1 cellular context compared by ENCODE assay signal in the genomic region with DNA sequence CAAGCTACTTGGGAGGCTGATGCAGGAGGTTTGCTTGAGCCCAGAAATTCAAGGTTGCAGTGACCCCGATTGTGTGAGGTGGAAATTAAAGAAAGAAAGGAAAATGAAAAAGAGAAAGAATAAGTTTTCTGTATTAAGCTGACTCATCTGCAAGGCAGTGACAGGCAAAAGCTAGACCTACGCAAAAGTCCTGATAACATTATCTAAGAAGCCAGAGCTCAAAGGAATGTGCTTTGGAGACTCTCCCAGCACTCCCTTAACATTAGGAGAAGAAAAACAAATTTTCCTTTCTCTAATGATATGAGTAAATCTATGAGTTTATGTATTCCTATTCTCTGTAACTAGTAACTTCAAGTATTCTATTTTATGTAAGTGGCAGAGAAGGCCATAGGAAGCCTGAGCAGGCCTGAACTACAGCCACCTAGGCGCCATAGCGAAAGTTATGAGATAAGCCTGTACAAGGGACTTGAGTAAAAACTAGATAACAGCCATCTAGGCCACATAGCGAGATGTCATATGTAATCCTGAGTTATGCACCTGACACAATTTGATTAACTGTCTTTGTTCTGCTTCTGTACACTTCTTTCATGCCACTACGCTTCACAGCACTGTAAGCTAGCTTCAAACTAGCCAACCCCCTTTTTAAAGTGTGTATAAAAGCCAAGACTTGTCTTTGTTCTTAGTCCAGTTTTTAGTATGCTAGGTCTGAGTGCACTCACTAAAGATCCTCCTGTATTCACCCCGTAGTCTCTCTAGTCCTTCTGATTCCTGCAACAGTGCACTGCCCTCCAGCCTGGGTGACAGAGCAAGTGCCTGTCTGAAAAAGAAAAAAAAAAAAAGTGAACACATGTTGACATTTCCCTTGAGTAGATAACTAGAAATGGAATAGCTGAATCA.
TF ChIP-seq lines count a peak whose summit lies in the region.

No MANE protein-coding gene starts in this region.

TF ChIP-seq in K562, 482 proteins besides CTCF, POLR2A, EP300 and RAD21 (continued from another document and continues in another):
- TF ChIP-seq, protein P1, sequence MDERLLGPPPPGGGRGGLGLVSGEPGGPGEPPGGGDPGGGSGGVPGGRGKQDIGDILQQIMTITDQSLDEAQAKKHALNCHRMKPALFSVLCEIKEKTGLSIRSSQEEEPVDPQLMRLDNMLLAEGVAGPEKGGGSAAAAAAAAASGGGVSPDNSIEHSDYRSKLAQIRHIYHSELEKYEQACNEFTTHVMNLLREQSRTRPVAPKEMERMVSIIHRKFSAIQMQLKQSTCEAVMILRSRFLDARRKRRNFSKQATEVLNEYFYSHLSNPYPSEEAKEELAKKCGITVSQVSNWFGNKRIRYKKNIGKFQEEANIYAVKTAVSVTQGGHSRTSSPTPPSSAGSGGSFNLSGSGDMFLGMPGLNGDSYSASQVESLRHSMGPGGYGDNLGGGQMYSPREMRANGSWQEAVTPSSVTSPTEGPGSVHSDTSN (CRISPR knock-in tag; IDR thresholded peaks at IDR 0.05; ENCODE audit: low read depth) = no peak
- TF ChIP-seq, protein P1 (tag; conservative IDR thresholded peaks at IDR 0.05; ENCODE audit: low read depth) = peak; percentile 84
- TF ChIP-seq ZFP36 (IDR thresholded peaks at IDR 0.05; ENCODE audit: low read depth, low read length, partially characterized antibody) (peak; percentile 8), ZNF174 (CRISPR knock-in tag; IDR thresholded peaks at IDR 0.05) (no peak), CXXC5 (CRISPR knock-in tag; IDR thresholded peaks at IDR 0.05) (peak; percentile 72), ZNF274 (IDR thresholded peaks at IDR 0.05; ENCODE audit: borderline replicate concordance, low read depth, low read length) (no peak), ZNF232 (CRISPR knock-in tag; IDR thresholded peaks at IDR 0.05) (no peak), ZNF146 (CRISPR knock-in tag; IDR thresholded peaks at IDR 0.05; ENCODE audit: unreplicated experiment) (no peak), ZNF121 (CRISPR knock-in tag; conservative IDR thresholded peaks at IDR 0.05) (no peak), GABPB1 (CRISPR knock-in tag; IDR thresholded peaks at IDR 0.05) (no peak), CTBP1 (IDR thresholded peaks at IDR 0.05; ENCODE audit: borderline replicate concordance) (no peak), MTA2 (IDR thresholded peaks at IDR 0.05; ENCODE audit: low read depth) (peak; percentile 44; the same call in 1 of the 2 replicates), ZNF124 (CRISPR knock-in tag; IDR thresholded peaks at IDR 0.05) (no peak), POLR2G (IDR thresholded peaks at IDR 0.05; ENCODE audit: low read depth, low read length) (no peak), EWSR1 (IDR thresholded peaks at IDR 0.05; ENCODE audit: borderline replicate concordance, low read depth, partially characterized antibody) (no peak), ZNF583 (CRISPR knock-in tag; IDR thresholded peaks at IDR 0.05) (no peak), PRMT5 (CRISPR knock-in tag; IDR thresholded peaks at IDR 0.05) (no peak), ARHGAP35 (IDR thresholded peaks at IDR 0.05; ENCODE audit: partially characterized antibody) (no peak), HSF4 (CRISPR knock-in tag; IDR thresholded peaks at IDR 0.05; ENCODE audit: borderline replicate concordance) (no peak), FOXJ3 (CRISPR knock-in tag; IDR thresholded peaks at IDR 0.05) (no peak), MEF2D (tag; conservative IDR thresholded peaks at IDR 0.05; ENCODE audit: low read depth) (no peak), ELF1 (tag; IDR thresholded peaks at IDR 0.05) (no peak), RBM34 (IDR thresholded peaks at IDR 0.05; ENCODE audit: borderline replicate concordance, insufficient read depth, low read length) (no peak), FOSL1 (tag; conservative IDR thresholded peaks at IDR 0.05) (peak; percentile 65), GABPB2 (CRISPR knock-in tag; conservative IDR thresholded peaks at IDR 0.05) (no peak), KLF6 (CRISPR knock-in tag; IDR thresholded peaks at IDR 0.05; ENCODE audit: borderline replicate concordance) (no peak), STAT5A (IDR thresholded peaks at IDR 0.05; ENCODE audit: borderline replicate concordance, low read length) (no peak), SREBF2 (CRISPR knock-in tag; IDR thresholded peaks at IDR 0.05) (no peak), ZNF224 (CRISPR knock-in tag; IDR thresholded peaks at IDR 0.05) (no peak)
- TF ChIP-seq, protein P2, sequence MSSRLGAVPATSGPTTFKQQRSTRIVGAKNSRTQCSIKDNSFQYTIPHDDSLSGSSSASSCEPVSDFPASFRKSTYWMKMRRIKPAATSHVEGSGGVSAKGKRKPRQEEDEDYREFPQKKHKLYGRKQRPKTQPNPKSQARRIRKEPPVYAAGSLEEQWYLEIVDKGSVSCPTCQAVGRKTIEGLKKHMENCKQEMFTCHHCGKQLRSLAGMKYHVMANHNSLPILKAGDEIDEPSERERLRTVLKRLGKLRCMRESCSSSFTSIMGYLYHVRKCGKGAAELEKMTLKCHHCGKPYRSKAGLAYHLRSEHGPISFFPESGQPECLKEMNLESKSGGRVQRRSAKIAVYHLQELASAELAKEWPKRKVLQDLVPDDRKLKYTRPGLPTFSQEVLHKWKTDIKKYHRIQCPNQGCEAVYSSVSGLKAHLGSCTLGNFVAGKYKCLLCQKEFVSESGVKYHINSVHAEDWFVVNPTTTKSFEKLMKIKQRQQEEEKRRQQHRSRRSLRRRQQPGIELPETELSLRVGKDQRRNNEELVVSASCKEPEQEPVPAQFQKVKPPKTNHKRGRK (tag; IDR thresholded peaks at IDR 0.05) = 0 out of 2 replicates have a peak, but pooled peaks have one; percentile 24
- TF ChIP-seq, protein P3, sequence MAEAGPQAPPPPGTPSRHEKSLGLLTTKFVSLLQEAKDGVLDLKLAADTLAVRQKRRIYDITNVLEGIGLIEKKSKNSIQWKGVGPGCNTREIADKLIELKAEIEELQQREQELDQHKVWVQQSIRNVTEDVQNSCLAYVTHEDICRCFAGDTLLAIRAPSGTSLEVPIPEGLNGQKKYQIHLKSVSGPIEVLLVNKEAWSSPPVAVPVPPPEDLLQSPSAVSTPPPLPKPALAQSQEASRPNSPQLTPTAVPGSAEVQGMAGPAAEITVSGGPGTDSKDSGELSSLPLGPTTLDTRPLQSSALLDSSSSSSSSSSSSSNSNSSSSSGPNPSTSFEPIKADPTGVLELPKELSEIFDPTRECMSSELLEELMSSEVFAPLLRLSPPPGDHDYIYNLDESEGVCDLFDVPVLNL (CRISPR knock-in tag; IDR thresholded peaks at IDR 0.05; ENCODE audit: low read depth) = no peak
- TF ChIP-seq, protein P4, sequence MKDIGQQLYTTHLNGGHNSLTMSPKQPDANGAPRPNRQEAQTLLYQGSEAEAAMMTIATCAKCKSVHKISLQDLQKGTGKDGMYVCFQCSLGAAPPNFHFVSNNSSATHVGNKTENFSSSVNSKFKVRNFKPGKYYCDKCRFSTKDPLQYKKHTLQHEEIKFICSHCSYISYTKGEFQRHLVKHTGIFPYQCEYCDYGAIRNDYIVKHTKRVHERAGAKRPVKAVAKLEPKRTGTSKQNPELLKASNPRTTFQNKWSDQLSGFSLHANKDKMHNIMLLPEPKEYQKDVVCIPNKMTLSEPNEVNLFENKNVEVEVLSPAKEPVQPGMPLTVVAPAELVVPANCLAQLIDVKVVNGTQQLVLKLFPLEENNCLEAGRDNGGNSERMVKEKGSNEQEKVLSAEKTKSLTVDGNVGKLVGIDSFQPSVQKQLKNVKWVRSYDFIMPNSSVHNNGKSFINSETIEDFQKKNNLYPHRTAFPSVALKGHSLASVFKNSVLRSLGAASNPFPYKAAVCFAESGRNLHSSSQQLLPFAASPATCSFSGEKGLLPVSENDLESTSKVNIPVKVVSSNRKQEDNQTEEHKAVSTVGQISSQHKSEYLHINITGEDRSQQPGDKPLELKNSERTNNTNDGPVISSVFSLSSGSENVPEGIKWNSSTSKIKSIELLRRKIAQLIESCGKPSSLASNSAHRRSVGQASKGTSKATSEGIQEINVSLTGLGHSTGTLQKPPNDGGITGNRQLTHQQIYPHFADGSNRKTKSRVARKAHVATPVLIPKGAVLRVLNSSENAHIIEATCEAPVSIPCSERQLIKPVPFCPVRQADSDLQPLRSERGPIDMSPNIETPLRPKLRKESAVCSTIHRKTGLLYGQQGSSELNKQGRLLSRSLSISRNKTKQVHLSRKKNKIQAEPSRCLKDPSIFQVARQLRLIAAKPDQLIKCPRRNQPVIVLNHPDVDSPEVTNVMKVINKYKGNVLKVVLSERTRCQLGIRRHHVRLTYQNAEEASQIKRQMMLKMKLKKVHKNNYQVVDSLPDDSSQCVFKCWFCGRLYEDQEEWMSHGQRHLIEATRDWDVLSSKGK (CRISPR knock-in tag; IDR thresholded peaks at IDR 0.05) = no peak
- TF ChIP-seq, protein P5, sequence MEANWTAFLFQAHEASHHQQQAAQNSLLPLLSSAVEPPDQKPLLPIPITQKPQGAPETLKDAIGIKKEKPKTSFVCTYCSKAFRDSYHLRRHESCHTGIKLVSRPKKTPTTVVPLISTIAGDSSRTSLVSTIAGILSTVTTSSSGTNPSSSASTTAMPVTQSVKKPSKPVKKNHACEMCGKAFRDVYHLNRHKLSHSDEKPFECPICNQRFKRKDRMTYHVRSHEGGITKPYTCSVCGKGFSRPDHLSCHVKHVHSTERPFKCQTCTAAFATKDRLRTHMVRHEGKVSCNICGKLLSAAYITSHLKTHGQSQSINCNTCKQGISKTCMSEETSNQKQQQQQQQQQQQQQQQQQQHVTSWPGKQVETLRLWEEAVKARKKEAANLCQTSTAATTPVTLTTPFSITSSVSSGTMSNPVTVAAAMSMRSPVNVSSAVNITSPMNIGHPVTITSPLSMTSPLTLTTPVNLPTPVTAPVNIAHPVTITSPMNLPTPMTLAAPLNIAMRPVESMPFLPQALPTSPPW (CRISPR knock-in tag; IDR thresholded peaks at IDR 0.05) = no peak
- TF ChIP-seq, protein P6, sequence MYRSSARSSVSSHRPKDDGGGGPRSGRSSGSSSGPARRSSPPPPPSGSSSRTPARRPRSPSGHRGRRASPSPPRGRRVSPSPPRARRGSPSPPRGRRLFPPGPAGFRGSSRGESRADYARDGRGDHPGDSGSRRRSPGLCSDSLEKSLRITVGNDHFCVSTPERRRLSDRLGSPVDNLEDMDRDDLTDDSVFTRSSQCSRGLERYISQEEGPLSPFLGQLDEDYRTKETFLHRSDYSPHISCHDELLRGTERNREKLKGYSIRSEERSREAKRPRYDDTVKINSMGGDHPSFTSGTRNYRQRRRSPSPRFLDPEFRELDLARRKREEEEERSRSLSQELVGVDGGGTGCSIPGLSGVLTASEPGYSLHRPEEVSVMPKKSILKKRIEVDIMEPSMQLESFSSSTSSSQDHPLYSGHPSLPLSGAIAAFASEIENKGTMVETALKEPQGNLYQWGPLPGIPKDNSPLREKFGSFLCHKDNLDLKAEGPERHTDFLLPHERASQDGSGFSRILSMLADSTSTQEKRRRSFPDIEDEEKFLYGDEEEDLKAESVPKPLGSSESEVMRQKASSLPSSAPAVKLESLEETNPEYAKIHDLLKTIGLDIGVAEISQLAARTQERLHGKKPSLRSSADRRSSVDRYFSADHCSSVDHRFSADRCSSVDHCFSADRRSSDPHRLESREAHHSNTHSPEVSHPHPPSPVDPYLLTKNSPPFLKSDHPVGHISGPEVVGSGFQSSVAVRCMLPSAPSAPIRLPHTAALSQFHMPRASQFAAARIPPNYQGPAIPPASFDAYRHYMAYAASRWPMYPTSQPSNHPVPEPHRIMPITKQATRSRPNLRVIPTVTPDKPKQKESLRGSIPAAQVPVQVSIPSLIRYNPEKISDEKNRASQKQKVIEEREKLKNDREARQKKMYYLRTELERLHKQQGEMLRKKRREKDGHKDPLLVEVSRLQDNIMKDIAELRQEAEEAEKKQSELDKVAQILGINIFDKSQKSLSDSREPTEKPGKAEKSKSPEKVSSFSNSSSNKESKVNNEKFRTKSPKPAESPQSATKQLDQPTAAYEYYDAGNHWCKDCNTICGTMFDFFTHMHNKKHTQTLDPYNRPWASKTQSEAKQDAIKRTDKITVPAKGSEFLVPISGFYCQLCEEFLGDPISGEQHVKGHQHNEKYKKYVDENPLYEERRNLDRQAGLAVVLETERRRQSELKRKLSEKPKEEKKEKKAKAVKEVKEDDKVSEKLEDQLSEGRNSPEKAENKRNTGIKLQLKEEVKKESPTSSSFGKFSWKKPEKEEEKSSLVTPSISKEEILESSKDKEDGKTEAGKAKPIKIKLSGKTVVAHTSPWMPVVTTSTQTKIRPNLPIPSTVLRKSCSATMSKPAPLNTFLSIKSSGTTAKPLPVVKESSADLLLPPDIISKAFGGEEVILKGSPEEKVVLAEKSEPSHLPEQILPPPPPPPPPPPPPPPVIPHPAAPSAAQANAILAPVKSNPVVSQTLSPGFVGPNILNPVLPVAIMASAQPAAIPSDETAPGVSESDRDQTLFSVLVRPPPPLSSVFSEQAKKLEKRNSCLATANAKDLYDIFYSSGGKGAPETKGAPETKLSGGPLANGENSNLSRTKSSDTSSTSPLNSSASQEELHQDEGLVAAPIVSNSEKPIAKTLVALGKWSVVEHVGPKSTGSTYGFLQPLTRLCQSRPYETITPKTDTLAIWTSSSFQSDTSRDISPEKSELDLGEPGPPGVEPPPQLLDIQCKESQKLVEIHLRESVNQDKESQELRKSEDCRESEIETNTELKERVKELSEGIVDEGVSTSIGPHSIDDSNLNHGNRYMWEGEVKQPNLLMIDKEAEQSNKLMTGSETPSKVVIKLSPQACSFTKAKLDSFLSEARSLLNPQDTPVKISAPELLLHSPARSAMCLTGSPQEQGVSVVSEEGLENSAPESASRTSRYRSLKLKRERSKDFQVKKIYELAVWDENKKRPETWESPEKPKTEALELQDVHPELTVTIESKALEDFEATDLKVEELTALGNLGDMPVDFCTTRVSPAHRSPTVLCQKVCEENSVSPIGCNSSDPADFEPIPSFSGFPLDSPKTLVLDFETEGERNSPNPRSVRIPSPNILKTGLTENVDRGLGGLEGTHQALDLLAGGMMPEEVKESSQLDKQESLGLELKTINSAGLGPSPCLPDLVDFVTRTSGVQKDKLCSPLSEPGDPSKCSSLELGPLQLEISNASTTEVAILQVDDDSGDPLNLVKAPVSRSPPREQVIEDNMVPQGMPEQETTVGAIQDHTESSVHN (IDR thresholded peaks at IDR 0.05; ENCODE audit: borderline replicate concordance in 1 of 2, low read depth in 1 of 2) = no peak
- TF ChIP-seq, protein P7, sequence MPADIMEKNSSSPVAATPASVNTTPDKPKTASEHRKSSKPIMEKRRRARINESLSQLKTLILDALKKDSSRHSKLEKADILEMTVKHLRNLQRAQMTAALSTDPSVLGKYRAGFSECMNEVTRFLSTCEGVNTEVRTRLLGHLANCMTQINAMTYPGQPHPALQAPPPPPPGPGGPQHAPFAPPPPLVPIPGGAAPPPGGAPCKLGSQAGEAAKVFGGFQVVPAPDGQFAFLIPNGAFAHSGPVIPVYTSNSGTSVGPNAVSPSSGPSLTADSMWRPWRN (IDR thresholded peaks at IDR 0.05; ENCODE audit: low read depth) = no peak
